14 cellular contexts compared by ENCODE assay signal in genomic region chr20:41154436-41155176, GRCh38. TPM values are rescaled to one million over a fixed set of nuclear protein-coding genes. Genes with fewer than 3 reads are reported as not detected.
DNase-seq lines count a peak whose midpoint lies in the region; ATAC-seq and TF ChIP-seq lines count a peak whose summit lies in the region.
"Had no signal": no experiment of that assay in that cellular context is flagged by ENCODE, and none has a peak within 500 bp of the region (broad histone marks: within the 10 kb centered on the region; RNA-seq: fewer than 3 reads in every experiment).

No MANE protein-coding gene starts in this region.

- peaks cover 2 to 44% (median 21%) of the 10 kb centered on the region in 11 experiments; a peak in 19 of 22 replicates for H3K36me3 ChIP-seq in BLaER1 treated with 17β-estradiol and CSF1 and Interleukin-3, amounts not matched to agents 10 nM and 100 nM
- H3K36me3 ChIP-seq in neural progenitor cell (no peaks in the 10 kb centered on the region), SJCRH30 (peaks cover 9% of the 10 kb centered on the region)
- H3K36me3 ChIP-seq: colonic mucosa, prostate gland, thoracic aorta had no signal

- no peaks in the 10 kb centered on the region for H3F3A ChIP-seq in neural progenitor cell (ENCODE audit: low read depth)

- peak overlapping the region in 9 of 11 experiments; percentile 32 to 80 (median 69); a peak in 18 of 22 replicates for H3K4me2 ChIP-seq in BLaER1 treated with 17β-estradiol and CSF1 and Interleukin-3, amounts not matched to agents 10 nM and 100 nM
- H3K4me2 ChIP-seq in neural progenitor cell: no peak overlapping the region

- DNase-seq in Kasumi-1 (lab: John Stamatoyannopoulos, UW) (peak; percentile 56 to 58), neural progenitor cell (ENCODE audit: low spot score) (no peak), SJCRH30 (no peak), mesenteric fat pad (ENCODE audit: low spot score) (no peak), GM10266 (ENCODE audit: extremely low spot score) (no peak)
- no peak for DNase-seq in effector memory CD8-positive, alpha-beta T cell
- DNase-seq: C1 segment of cervical spinal cord, colonic mucosa, GM23248, NCI-H1930 had no signal

- peaks cover 22% of the 10 kb centered on the region for H3K36me3 Mint-ChIP-seq in effector memory CD8-positive, alpha-beta T cell (ENCODE audit: insufficient read depth)
- peaks cover 14% of the 10 kb centered on the region for H3K36me3 Mint-ChIP-seq in neural progenitor cell

- H3K27me3 Mint-ChIP-seq in effector memory CD8-positive, alpha-beta T cell: no peaks in the 10 kb centered on the region
- peaks cover 8% of the 10 kb centered on the region for H3K27me3 Mint-ChIP-seq in neural progenitor cell (ENCODE audit: insufficient read depth, low read depth)

- H3K9me3 ChIP-seq in BLaER1 treated with 17β-estradiol and CSF1 and Interleukin-3, amounts not matched to agents 10 nM and 100 nM (replicated peaks in 1 of 11): no peaks in the 10 kb centered on the region
- no peaks in the 10 kb centered on the region for H3K9me3 ChIP-seq in neural progenitor cell (ENCODE audit: low read depth)
- no peaks in the 10 kb centered on the region for H3K9me3 ChIP-seq in SJCRH30 (replicated peaks)
- H3K9me3 ChIP-seq: colonic mucosa, prostate gland, thoracic aorta had no signal

- H3K9ac ChIP-seq in BLaER1 treated with 17β-estradiol and CSF1 and Interleukin-3, amounts not matched to agents 10 nM and 100 nM: peak overlapping the region in 1 of 11 experiments; percentile 21; a peak in 1 of 22 replicates
- H3K9ac ChIP-seq in neural progenitor cell: peak overlapping the region; percentile 37
- H3K9ac ChIP-seq: GM23248 had no signal

- no peak for ATAC-seq in effector memory CD8-positive, alpha-beta T cell (replicated peaks)
- ATAC-seq in HG02678 (IDR thresholded peaks at IDR 0.05; ENCODE audit: unreplicated experiment): no peak

- H3K79me2 ChIP-seq in neural progenitor cell (ENCODE audit: low read depth): peaks cover 100% of the 10 kb centered on the region

- peak overlapping the region; percentile 51 to 98 for H3K27ac Mint-ChIP-seq in effector memory CD8-positive, alpha-beta T cell
- no peak overlapping the region for H3K27ac Mint-ChIP-seq in neural progenitor cell

- no peak overlapping the region for H3K4me3 ChIP-seq in BLaER1 treated with 17β-estradiol and CSF1 and Interleukin-3, amounts not matched to agents 10 nM and 100 nM
- H3K4me3 ChIP-seq in neural progenitor cell (no peak overlapping the region), SJCRH30 (no peak overlapping the region)
- H3K4me3 ChIP-seq: colonic mucosa, GM23248, prostate gland, thoracic aorta had no signal

- H3K4me1 ChIP-seq in BLaER1 treated with 17β-estradiol and CSF1 and Interleukin-3, amounts not matched to agents 10 nM and 100 nM: peaks cover 19 to 75% (median 60%) of the 10 kb centered on the region in 10 experiments
- no peaks in the 10 kb centered on the region for H3K4me1 ChIP-seq in neural progenitor cell
- no peaks in the 10 kb centered on the region for H3K4me1 ChIP-seq in SJCRH30

- peaks cover 19 to 100% (median 100%) of the 10 kb centered on the region in 11 experiments; a peak in 20 of 22 replicates for H4K20me1 ChIP-seq in BLaER1 treated with 17β-estradiol and CSF1 and Interleukin-3, amounts not matched to agents 10 nM and 100 nM
- H4K20me1 ChIP-seq in neural progenitor cell (ENCODE audit: low read depth): peaks cover 100% of the 10 kb centered on the region

- H3K4me3 Mint-ChIP-seq in effector memory CD8-positive, alpha-beta T cell: peak overlapping the region; percentile 48 to 56
- H3K4me3 Mint-ChIP-seq in neural progenitor cell: no peak overlapping the region

- H3K27ac ChIP-seq in BLaER1 treated with 17β-estradiol and CSF1 and Interleukin-3, amounts not matched to agents 10 nM and 100 nM: no peak overlapping the region; a peak in 1 of 22 replicates
- H3K27ac ChIP-seq in neural progenitor cell (no peak overlapping the region), SJCRH30 (no peak overlapping the region)
- H3K27ac ChIP-seq: colonic mucosa, GM23248, prostate gland, thoracic aorta had no signal

- TF ChIP-seq CTCF in neural progenitor cell (IDR thresholded peaks at IDR 0.05) (no peak), GM10266 (IDR thresholded peaks at IDR 0.05; ENCODE audit: control insufficient read depth, insufficient read depth, low read depth, missing control alignments) (no peak)

- H3K27me3 ChIP-seq in BLaER1 treated with 17β-estradiol and CSF1 and Interleukin-3, amounts not matched to agents 10 nM and 100 nM: no peaks in the 10 kb centered on the region
- no peaks in the 10 kb centered on the region for H3K27me3 ChIP-seq in neural progenitor cell
- H3K27me3 ChIP-seq in SJCRH30: no peaks in the 10 kb centered on the region
- H3K27me3 ChIP-seq: colonic mucosa had no signal

- no peak overlapping the region for H2AFZ ChIP-seq in neural progenitor cell (replicated peaks)
- H2AFZ ChIP-seq: GM23248 had no signal

- no peaks in the 10 kb centered on the region for H3K9me3 Mint-ChIP-seq in effector memory CD8-positive, alpha-beta T cell
- no peaks in the 10 kb centered on the region for H3K9me3 Mint-ChIP-seq in neural progenitor cell

- peaks cover 90 to 91% of the 10 kb centered on the region in 2 donors for H3K4me1 Mint-ChIP-seq in effector memory CD8-positive, alpha-beta T cell (ENCODE audit: low read depth in 2 of 2)
- H3K4me1 Mint-ChIP-seq in neural progenitor cell: peaks cover 29% of the 10 kb centered on the region

RNA-seq across cellular contexts. Expression of gene PLCG1, which starts 17.3 kb away (rescaled TPM):
- total RNA-seq in neural progenitor cell (ENCODE audit: low replicate concordance) (146 and 265 TPM in 2 replicates), mesenteric fat pad (76.1 TPM)
- 163 and 196 TPM in 2 replicates for total RNA-seq in SJCRH30 (2014; rRNA removed; shearing (Covaris generic))

Comparison
In these comparisons a context has a peak if more than half of its experiments do, and no peak if none do; other contexts are left out.
1. DNase-seq: peak in Kasumi-1 (2 of 2); none in effector memory CD8-positive, alpha-beta T cell (0 of 3), neural progenitor cell (single experiment), SJCRH30 (0 of 2), mesenteric fat pad (single experiment) and GM10266 (single experiment).